Comparison of ENCODE assay signal across 8 cellular contexts in the genomic region with DNA sequence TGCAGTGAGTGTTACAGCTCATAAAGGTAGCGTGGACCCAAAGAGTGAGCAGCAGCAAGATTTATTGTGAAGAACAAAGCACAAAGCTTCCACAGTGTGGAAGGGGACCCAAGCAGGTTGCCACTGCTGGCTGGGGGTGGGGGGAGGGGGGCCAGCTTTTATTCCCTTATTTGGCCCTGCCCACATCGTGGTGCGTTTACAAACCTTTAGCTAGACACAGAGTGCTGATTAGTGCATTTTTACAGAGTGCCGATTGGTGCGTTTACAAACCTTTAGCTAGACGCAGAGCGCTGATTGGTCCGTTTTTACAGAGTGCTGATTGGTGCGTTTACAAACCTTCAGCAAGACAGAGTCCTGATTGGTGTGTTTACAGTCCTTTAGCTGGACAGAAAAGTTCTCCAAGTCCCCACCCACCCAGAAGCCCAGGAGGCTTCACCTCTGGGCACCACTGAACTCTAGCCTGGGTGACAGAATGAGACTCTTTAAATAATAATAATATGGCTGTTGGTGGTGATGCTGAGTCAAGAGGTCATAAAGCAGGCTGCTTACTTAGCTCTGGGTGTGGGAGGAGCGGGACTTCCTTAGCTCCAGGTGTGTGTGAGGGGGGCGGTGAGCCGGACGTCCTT. TPM values are rescaled to one million over a fixed set of nuclear protein-coding genes. Genes with fewer than 3 reads are reported as not detected.
A peak's percentile ranks its signal among the peaks of the same experiment; 100 is the strongest.
DNase-seq lines count a peak whose midpoint lies in the region; ATAC-seq and TF ChIP-seq lines count a peak whose summit lies in the region.
"Not testable (repeated sequence)": the region's sequence is repeated elsewhere in the genome, so short reads cannot be mapped to it uniquely, and the experiment has no call there.

No MANE protein-coding gene starts in this region.

- intact Hi-C loops in lower lobe of right lung (cut with DNase I), result not testable (repeated sequence)

- not testable (repeated sequence) for H3K27me3 Mint-ChIP-seq in CD4-positive, CD25-positive, alpha-beta regulatory T cell

- not testable (repeated sequence) for H3K9me3 Mint-ChIP-seq in CD4-positive, CD25-positive, alpha-beta regulatory T cell

- not testable (repeated sequence) for H3K36me3 ChIP-seq in CD4-positive, CD25-positive, alpha-beta regulatory T cell (ENCODE audit: control insufficient read depth, insufficient read depth, low read length); lower lobe of right lung

- H3K27ac ChIP-seq in CD4-positive, CD25-positive, alpha-beta regulatory T cell (ENCODE audit: insufficient read depth, low read length, poor library complexity, severe bottlenecking), result peak overlapping the region; percentile 29
- H3K27ac ChIP-seq in lower lobe of right lung, result peak overlapping the region; percentile 86

- peak overlapping the region; percentile 55 for H3K4me3 ChIP-seq in CD4-positive, CD25-positive, alpha-beta regulatory T cell (ENCODE audit: low read depth, low read length)
- H3K4me3 ChIP-seq in epithelial cell of esophagus (ENCODE audit: low read length) (peak overlapping the region; percentile 40), lower lobe of right lung (peak overlapping the region; percentile 50)

- DNase-seq in CD4-positive, CD25-positive, alpha-beta regulatory T cell, result peak in 1 of 3 donors; percentile 13
- DNase-seq in NCI-H510A treated with DMSO at 0.1 percent for 48 hours (lab: John Stamatoyannopoulos, UW) (peak; percentile 47), activated T-cell treated with anti-CD3 and anti-CD28 coated beads for 48 hours (ENCODE audit: low read depth) (peak; percentile 33)
- not testable (repeated sequence) for DNase-seq in epithelial cell of esophagus (ENCODE audit: low read depth); lower lobe of right lung
- DNase-seq in stimulated activated CD4-positive, alpha-beta T cell treated with anti-CD3 and anti-CD28 coated beads, Interleukin-4, amount 100 ng/mL, for 24 hours, result peak; percentile 27

- ATAC-seq in CD4-positive, CD25-positive, alpha-beta regulatory T cell (ENCODE audit: low read depth in 2 of 2), result peak; percentile 51 to 54
- ATAC-seq in GM19452 (IDR thresholded peaks at IDR 0.05; ENCODE audit: unreplicated experiment) (peak; percentile 59), HG03103 (IDR thresholded peaks at IDR 0.05; ENCODE audit: low read depth, unreplicated experiment) (peak; percentile 54)
- not testable (repeated sequence) for ATAC-seq in lower lobe of right lung

- H3K9me3 ChIP-seq in CD4-positive, CD25-positive, alpha-beta regulatory T cell (ENCODE audit: control insufficient read depth in 2 of 2, low read length in 2 of 2); lower lobe of right lung: not testable (repeated sequence)

- H3K4me1 ChIP-seq in CD4-positive, CD25-positive, alpha-beta regulatory T cell (ENCODE audit: control insufficient read depth, insufficient read depth, low read length, poor library complexity, severe bottlenecking), result not testable (repeated sequence)
- peaks cover 38% of the 10 kb centered on the region for H3K4me1 ChIP-seq in lower lobe of right lung

- not testable (repeated sequence) for H3K36me3 Mint-ChIP-seq in CD4-positive, CD25-positive, alpha-beta regulatory T cell

- H3K27me3 ChIP-seq in CD4-positive, CD25-positive, alpha-beta regulatory T cell (ENCODE audit: control insufficient read depth, insufficient read depth, low read length); lower lobe of right lung (ENCODE audit: low read depth): not testable (repeated sequence)

- H3K4me1 Mint-ChIP-seq in CD4-positive, CD25-positive, alpha-beta regulatory T cell, result peaks cover 19 to 48% (median 33%) of the 10 kb centered on the region in 4 donors

- TF ChIP-seq CTCF in epithelial cell of esophagus (IDR thresholded peaks at IDR 0.05; ENCODE audit: insufficient read depth, low read depth, low read length, missing control alignments); lower lobe of right lung (IDR thresholded peaks at IDR 0.05): not testable (repeated sequence)

- peak overlapping the region; percentile 90 to 95 (median 92) for H3K4me3 Mint-ChIP-seq in CD4-positive, CD25-positive, alpha-beta regulatory T cell

- peak overlapping the region; percentile 92 to 98 (median 94) for H3K27ac Mint-ChIP-seq in CD4-positive, CD25-positive, alpha-beta regulatory T cell

RNA-seq across cellular contexts. Expression of a gene that starts 6.7 kb away (rescaled TPM):
- 9.6 TPM for total RNA-seq in CD4-positive, CD25-positive, alpha-beta regulatory T cell
- polyA plus RNA-seq in CD4-positive, CD25-positive, alpha-beta regulatory T cell, result 10 to 100 TPM in 3 of 4 donors, 1 to 10 TPM in 1; 8.3 to 13.5 (median 12.6) TPM
- total RNA-seq in lower lobe of right lung, result 22.4 TPM

RNA-seq across cellular contexts. Expression of a gene that starts 33.8 kb away (rescaled TPM):
- total RNA-seq in CD4-positive, CD25-positive, alpha-beta regulatory T cell, result 115 TPM
- polyA plus RNA-seq in CD4-positive, CD25-positive, alpha-beta regulatory T cell, result 10 to 100 TPM; 55.3 to 94.3 (median 64.7) TPM
- total RNA-seq in lower lobe of right lung, result 55.5 TPM
